Comparison of ENCODE assay signal across 8 cellular contexts in the genomic region with DNA sequence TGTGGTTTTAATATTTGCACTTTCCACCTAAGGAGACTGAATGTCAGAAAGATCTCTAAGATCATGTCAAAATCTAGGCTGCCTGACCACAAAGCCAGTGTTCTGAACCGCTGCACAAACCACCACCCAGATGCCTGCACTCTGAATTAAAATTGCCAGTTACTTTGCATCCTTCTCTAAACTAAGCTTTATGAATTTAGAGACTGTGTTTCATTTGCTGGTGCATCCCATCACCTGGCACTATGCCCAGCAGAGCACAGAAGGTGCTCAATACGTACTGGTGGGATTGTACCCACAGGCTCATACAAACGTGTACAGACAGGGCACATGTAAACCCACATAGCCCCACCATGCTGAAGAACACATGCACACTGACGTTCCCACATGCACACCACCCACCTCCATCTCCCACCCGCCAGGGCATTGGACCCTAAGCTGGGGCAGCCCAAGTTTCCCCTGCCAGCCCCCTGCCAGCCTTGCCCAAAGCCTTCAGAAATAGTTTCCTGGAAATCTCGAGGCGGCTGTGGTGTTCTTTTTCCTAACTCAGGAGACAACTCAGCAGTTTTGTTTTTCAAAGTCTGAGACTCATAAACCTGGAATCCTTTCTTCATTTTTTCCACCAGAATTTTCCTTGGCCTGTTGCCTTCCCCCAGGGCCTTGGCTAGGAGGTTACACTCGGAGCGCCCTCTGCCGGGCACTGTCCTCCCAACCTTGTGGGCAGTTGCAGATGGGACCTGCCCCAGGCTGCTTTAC. TPM values are rescaled to one million over a fixed set of nuclear protein-coding genes. Genes with fewer than 3 reads are reported as not detected.
DNase-seq lines count a peak whose midpoint lies in the region; ATAC-seq and TF ChIP-seq lines count a peak whose summit lies in the region.

No MANE protein-coding gene starts in this region.

- H3K9me3 ChIP-seq in breast epithelium: no peaks in the 10 kb centered on the region

- H3K36me3 ChIP-seq in breast epithelium: no peaks in the 10 kb centered on the region

- no peaks in the 10 kb centered on the region for H3K27me3 ChIP-seq in breast epithelium

- TF ChIP-seq CTCF in WI38 (IDR thresholded peaks at IDR 0.05; ENCODE audit: low read depth, low read length): peak; percentile 92
- peak; percentile 87 to 89 (median 88) for TF ChIP-seq CTCF in breast epithelium (IDR thresholded peaks at IDR 0.05)

- intact Hi-C loops in breast epithelium (cut with DNase I; ENCODE audit: low total_unique reads): no loop called here

- TF ChIP-seq POLR2A in breast epithelium (IDR thresholded peaks at IDR 0.05): no peak

- ATAC-seq in HG02870 (IDR thresholded peaks at IDR 0.05; ENCODE audit: unreplicated experiment) (peak; percentile 37), HG03025 (IDR thresholded peaks at IDR 0.05; ENCODE audit: low FRiP score, unreplicated experiment) (no peak)

- H3K27ac ChIP-seq in breast epithelium: peak overlapping the region; percentile 71 to 90

- DNase-seq in GM03348 (ENCODE audit: low spot score) (peak; percentile 95), NCI-H2196 treated with DMSO at 0.1 percent for 48 hours (lab: John Stamatoyannopoulos, UW; ENCODE audit: unreplicated experiment) (peak; percentile 73), breast epithelium (ENCODE audit: low spot score in 2 of 2) (peak; percentile 90 to 93), inferior parietal cortex (ENCODE audit: extremely low spot score) (peak; percentile 92)
- DNase-seq in stimulated activated CD4-positive, alpha-beta T cell treated with anti-CD3 and anti-CD28 coated beads, Interleukin-12 subunit alpha, Interleukin-12 subunit beta, amount 100 ng/mL, for 24 hours (ENCODE audit: low read depth in 2 of 2): peak; percentile 79 to 96

- peaks cover 9 to 25% of the 10 kb centered on the region in 2 donors for H3K4me1 ChIP-seq in breast epithelium

- H3K4me3 ChIP-seq in WI38 (ENCODE audit: low read depth, low read length) (peak overlapping the region; percentile 54), breast epithelium (peak overlapping the region in 2 of 3 donors; percentile 34 to 51)

RNA-seq across cellular contexts. Expression of a gene that starts 9.6 kb away (rescaled TPM):
- 1 to 10 TPM; 4.9 to 8.6 (median 7.3) TPM for total RNA-seq in breast epithelium

RNA-seq across cellular contexts. Expression of a gene that starts 59.2 kb away (rescaled TPM):
- total RNA-seq in breast epithelium: 10 to 100 TPM; 16.5 to 33.1 (median 19.0) TPM
